8 cellular contexts compared by ENCODE assay signal in the genomic region with DNA sequence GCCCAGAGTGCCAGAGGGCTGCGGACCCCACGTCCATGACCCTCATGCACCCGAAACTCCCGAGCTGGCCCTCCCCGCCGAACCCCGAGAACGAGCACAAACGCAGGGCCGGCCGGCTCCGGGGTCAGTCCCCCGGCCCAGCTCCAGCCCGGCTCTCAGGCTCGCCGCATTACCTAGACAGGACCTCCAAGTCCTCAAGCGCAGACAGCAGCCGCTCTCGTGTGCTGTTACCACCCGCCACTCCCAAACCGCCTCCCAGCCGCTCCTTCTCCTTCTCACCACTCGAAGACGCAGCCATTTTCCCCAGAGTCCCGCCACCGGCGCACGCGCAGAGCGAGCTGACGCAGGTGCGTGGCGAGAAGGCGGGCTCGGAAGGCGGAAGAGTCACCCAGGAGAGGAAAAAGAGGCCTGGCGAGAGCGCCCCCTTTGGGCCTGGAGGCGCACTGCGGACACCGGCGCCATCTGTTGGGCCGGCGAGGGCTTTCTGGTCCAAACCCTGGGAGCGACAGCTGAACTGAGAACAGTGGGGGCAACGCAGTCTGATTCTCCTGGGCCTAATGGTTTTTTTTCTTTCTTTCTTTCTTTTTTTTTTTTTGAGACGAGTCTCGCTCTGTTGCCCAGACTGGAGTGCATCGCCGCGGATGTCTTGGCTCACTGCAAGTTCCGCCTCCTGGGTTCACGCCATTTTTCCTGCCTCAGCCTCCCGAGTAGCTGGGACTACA. TPM values are rescaled to one million over a fixed set of nuclear protein-coding genes. Genes with fewer than 3 reads are reported as not detected.
DNase-seq lines count a peak whose midpoint lies in the region; ATAC-seq and TF ChIP-seq lines count a peak whose summit lies in the region.

Gene MED4 (minus strand): TSS at position 324 of the 722 bp plus-strand sequence. CDS start 26 bp downstream, at position 298.

- H3K9me3 ChIP-seq in CD4-positive, CD25-positive, alpha-beta regulatory T cell (ENCODE audit: control insufficient read depth in 2 of 2, low read length in 2 of 2), result no peaks in the 10 kb centered on the region
- no peaks in the 10 kb centered on the region for H3K9me3 ChIP-seq in left lung

- H3K4me3 Mint-ChIP-seq in CD4-positive, CD25-positive, alpha-beta regulatory T cell, result peak within 1 kb of the TSS; percentile 93 to 98 (median 97)

- peaks cover 6% of the 10 kb centered on the region for H3K27me3 ChIP-seq in CD4-positive, CD25-positive, alpha-beta regulatory T cell (ENCODE audit: control insufficient read depth, insufficient read depth, low read length)
- H3K27me3 ChIP-seq in left lung, result no peaks in the 10 kb centered on the region

- peak; percentile 98 for ATAC-seq in CD4-positive, CD25-positive, alpha-beta regulatory T cell (ENCODE audit: low read depth in 2 of 2)
- ATAC-seq in GM19372 (IDR thresholded peaks at IDR 0.05; ENCODE audit: low read depth, unreplicated experiment), result peak; percentile 94
- ATAC-seq in HG03558 (IDR thresholded peaks at IDR 0.05; ENCODE audit: extremely low read depth, unreplicated experiment), result peak; percentile 91
- ATAC-seq in left lung, result peak; percentile 99

- H3K9me3 Mint-ChIP-seq in CD4-positive, CD25-positive, alpha-beta regulatory T cell, result peaks cover 0 to 2% (median 0%) of the 10 kb centered on the region in 7 donors

- no peaks in the 10 kb centered on the region for H3K36me3 ChIP-seq in CD4-positive, CD25-positive, alpha-beta regulatory T cell (ENCODE audit: control insufficient read depth, insufficient read depth, low read length)
- H3K36me3 ChIP-seq in left lung, result no peaks in the 10 kb centered on the region

- intact Hi-C loops in left lung (cut with DNase I), result no loop called here

- peaks cover 4% of the 10 kb centered on the region for H3K36me3 Mint-ChIP-seq in CD4-positive, CD25-positive, alpha-beta regulatory T cell

- TF ChIP-seq CTCF in left lung (IDR thresholded peaks at IDR 0.05), result peak; percentile 99

- peaks cover 25% of the 10 kb centered on the region for H3K4me1 ChIP-seq in CD4-positive, CD25-positive, alpha-beta regulatory T cell (ENCODE audit: control insufficient read depth, insufficient read depth, low read length, poor library complexity, severe bottlenecking)
- H3K4me1 ChIP-seq in left lung, result peaks cover 12 to 35% of the 10 kb centered on the region in 2 donors

- peak within 1 kb of the TSS; percentile 85 for H3K27ac ChIP-seq in CD4-positive, CD25-positive, alpha-beta regulatory T cell (ENCODE audit: insufficient read depth, low read length, poor library complexity, severe bottlenecking)
- H3K27ac ChIP-seq in left lung, result peak within 1 kb of the TSS; percentile 14 to 88

- H3K27me3 Mint-ChIP-seq in CD4-positive, CD25-positive, alpha-beta regulatory T cell, result peaks cover 24% of the 10 kb centered on the region

- H3K27ac Mint-ChIP-seq in CD4-positive, CD25-positive, alpha-beta regulatory T cell, result peak within 1 kb of the TSS; percentile 97 to 99 (median 97)

- peak; percentile 94 to 97 (median 96) for DNase-seq in CD4-positive, CD25-positive, alpha-beta regulatory T cell
- DNase-seq in NCI-H748 (lab: John Stamatoyannopoulos, UW; ENCODE audit: unreplicated experiment) (peak; percentile 94), dermis blood vessel endothelial cell (peak; percentile 97), left lung (peak; percentile 95 to 99)
- DNase-seq in activated CD4-positive, alpha-beta T cell treated with anti-CD3 and anti-CD28 coated beads, Interleukin-2, amount 50 U/mL, for 24 hours (ENCODE audit: low read depth in 1 of 2, low spot score in 1 of 2), result peak; percentile 95 to 99
- peak; percentile 98 to 99 for DNase-seq in stimulated activated CD4-positive, alpha-beta T cell treated with anti-CD3 and anti-CD28 coated beads, Interleukin-2, amount 100 ng/mL, for 48 hours

- peaks cover 22 to 50% (median 44%) of the 10 kb centered on the region in 4 donors for H3K4me1 Mint-ChIP-seq in CD4-positive, CD25-positive, alpha-beta regulatory T cell

- H3K4me3 ChIP-seq in CD4-positive, CD25-positive, alpha-beta regulatory T cell (ENCODE audit: low read depth, low read length), result peak within 1 kb of the TSS; percentile 89
- peak within 1 kb of the TSS; percentile 91 to 96 for H3K4me3 ChIP-seq in left lung

RNA-seq across cellular contexts. Expression of gene MED4, which starts in this region (rescaled TPM):
- 69.1 TPM for total RNA-seq in CD4-positive, CD25-positive, alpha-beta regulatory T cell
- polyA plus RNA-seq in CD4-positive, CD25-positive, alpha-beta regulatory T cell, result 100 to 1,000 TPM in 1 of 4 donors, 10 to 100 TPM in 3; 83.6 to 129 (median 97.8) TPM
- total RNA-seq in dermis blood vessel endothelial cell, result 28.2 and 43.8 TPM in 2 replicates
- 10 to 100 TPM; 41.1 to 45.2 TPM for total RNA-seq in left lung

Comparison
In these comparisons a context has a peak if more than half of its experiments do, and no peak if none do; other contexts are left out.
1. Peak in every context shown above with its lines: DNase-seq, ATAC-seq, H3K4me3 ChIP-seq and H3K27ac ChIP-seq.